In genomic region chr19:43774103-43774939, GRCh38 we compare ENCODE assay signal across 8 cellular contexts.
A peak's percentile ranks its signal among the peaks of the same experiment; 100 is the strongest.
DNase-seq lines count a peak whose midpoint lies in the region; ATAC-seq lines count a peak whose summit lies in the region.

No MANE protein-coding gene starts in this region.

- no peaks in the 10 kb centered on the region for H3K9me3 ChIP-seq in muscle layer of colon (ENCODE audit: low read length)

- no peak overlapping the region for H3K27ac ChIP-seq in muscle layer of colon (ENCODE audit: low read depth, low read length)

- ATAC-seq in GM18909 (IDR thresholded peaks at IDR 0.05; ENCODE audit: poor library complexity, unreplicated experiment), result no peak
- ATAC-seq in HG02938 (IDR thresholded peaks at IDR 0.05; ENCODE audit: unreplicated experiment), result no peak

- peaks cover 5% of the 10 kb centered on the region for H3K4me1 ChIP-seq in muscle layer of colon (ENCODE audit: insufficient read depth, low read length)

- H3K27me3 ChIP-seq in muscle layer of colon (ENCODE audit: control insufficient read depth in 1 of 2, insufficient read depth in 2 of 2, low read length in 2 of 2), result peaks cover 0 to 9% of the 10 kb centered on the region in 2 donors

- DNase-seq in ACHN (peak; percentile 60), OCI-M2 (lab: John Stamatoyannopoulos, UW; ENCODE audit: unreplicated experiment) (peak; percentile 62), fibroblast of peridontal ligament (ENCODE audit: extremely low read depth) (peak; percentile 48), NCI-H748 (lab: John Stamatoyannopoulos, UW; ENCODE audit: unreplicated experiment) (no peak), DMS 273 (lab: John Stamatoyannopoulos, UW; ENCODE audit: unreplicated experiment) (no peak)

- H3K4me3 ChIP-seq in muscle layer of colon (ENCODE audit: low read depth in 1 of 2, low read length in 2 of 2), result peak overlapping the region; percentile 21 to 27

- no peak overlapping the region for H3K9ac ChIP-seq in muscle layer of colon (ENCODE audit: low read length)

- in situ Hi-C loops in ACHN (cut with HindIII; ENCODE audit: low pct_ligation_motif_present, low pct_unique_long_range_greater_than_20kb, low sequenced_read_pairs), result no loop called here

- no peaks in the 10 kb centered on the region for H3K36me3 ChIP-seq in muscle layer of colon (ENCODE audit: insufficient read depth, low read length)

Comparison
In these comparisons a context has a peak if more than half of its experiments do, and no peak if none do; other contexts are left out.
1. DNase-seq: peak in ACHN (single experiment), OCI-M2 (single experiment) and fibroblast of peridontal ligament (single experiment); none in NCI-H748 (single experiment) and DMS 273 (single experiment).